ENCODE assay signal across 9 cellular contexts in the genomic region with DNA sequence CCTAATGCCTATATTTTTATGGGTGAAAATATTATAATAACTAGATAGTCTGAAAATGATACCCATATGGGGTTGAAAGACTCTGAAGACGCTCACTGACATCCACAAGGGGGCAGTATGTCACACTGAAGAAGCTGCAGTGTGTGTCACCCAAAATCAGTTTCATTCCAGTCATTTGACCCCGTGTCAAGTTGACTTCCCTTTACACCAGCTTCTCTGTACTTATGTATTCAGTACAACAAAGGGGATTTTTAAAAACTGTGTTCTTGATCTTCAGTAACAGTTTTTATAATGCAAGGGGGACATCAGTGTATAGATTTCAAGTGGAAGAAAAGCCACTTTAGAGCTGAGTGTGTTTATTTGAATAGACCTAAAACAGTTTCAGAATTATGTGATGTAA. TPM values are rescaled to one million over a fixed set of nuclear protein-coding genes. Genes with fewer than 3 reads are reported as not detected.
DNase-seq lines count a peak whose midpoint lies in the region; ATAC-seq and TF ChIP-seq lines count a peak whose summit lies in the region.
"Had no signal": no experiment of that assay in that cellular context is flagged by ENCODE, and none has a peak within 500 bp of the region (broad histone marks: within the 10 kb centered on the region; RNA-seq: fewer than 3 reads in every experiment).

No MANE protein-coding gene starts in this region.

- H3K9me3 Mint-ChIP-seq in stimulated activated effector memory CD8-positive, alpha-beta T cell treated with anti-CD3 and anti-CD28 coated beads, Interleukin-12 subunit alpha, Interleukin-12 subunit beta, amount 100 ng/mL, for 72 hours: no peaks in the 10 kb centered on the region
- H3K9me3 Mint-ChIP-seq: T-helper 1 cell treated with Interleukin-12 subunit alpha and Interleukin-12 subunit beta and Interleukin-4 antibody, amounts not matched to agents 30 μg/mL and 1 μg/mL, for 36 hours had no signal

- H3K27ac Mint-ChIP-seq in stimulated activated effector memory CD8-positive, alpha-beta T cell treated with anti-CD3 and anti-CD28 coated beads, Interleukin-12 subunit alpha, Interleukin-12 subunit beta, amount 100 ng/mL, for 72 hours: no peak overlapping the region
- H3K27ac Mint-ChIP-seq: T-helper 1 cell treated with Interleukin-12 subunit alpha and Interleukin-12 subunit beta and Interleukin-4 antibody, amounts not matched to agents 30 μg/mL and 1 μg/mL, for 36 hours had no signal

- no peak overlapping the region for H3K4me3 Mint-ChIP-seq in stimulated activated effector memory CD8-positive, alpha-beta T cell treated with anti-CD3 and anti-CD28 coated beads, Interleukin-12 subunit alpha, Interleukin-12 subunit beta, amount 100 ng/mL, for 72 hours
- H3K4me3 Mint-ChIP-seq: T-helper 1 cell treated with Interleukin-12 subunit alpha and Interleukin-12 subunit beta and Interleukin-4 antibody, amounts not matched to agents 30 μg/mL and 1 μg/mL, for 36 hours had no signal

- H3K4me1 Mint-ChIP-seq in stimulated activated effector memory CD8-positive, alpha-beta T cell treated with anti-CD3 and anti-CD28 coated beads, Interleukin-12 subunit alpha, Interleukin-12 subunit beta, amount 100 ng/mL, for 72 hours: no peaks in the 10 kb centered on the region

- peak; percentile 69 for ATAC-seq in GM18502 (IDR thresholded peaks at IDR 0.05; ENCODE audit: poor library complexity, unreplicated experiment)
- peak; percentile 67 for ATAC-seq in HG02852 (IDR thresholded peaks at IDR 0.05; ENCODE audit: unreplicated experiment)
- peak; percentile 87 to 89 for ATAC-seq in activated CD4-positive, CD25-positive, alpha-beta regulatory T cell treated with anti-CD3 and anti-CD28 coated beads, Interleukin-2, amount 50 U/mL, for 24 hours
- peak; percentile 91 for ATAC-seq in stimulated activated effector memory CD8-positive, alpha-beta T cell treated with anti-CD3 and anti-CD28 coated beads, Interleukin-12 subunit alpha, Interleukin-12 subunit beta, amount 100 ng/mL, for 72 hours

- no peaks in the 10 kb centered on the region for H3K36me3 Mint-ChIP-seq in stimulated activated effector memory CD8-positive, alpha-beta T cell treated with anti-CD3 and anti-CD28 coated beads, Interleukin-12 subunit alpha, Interleukin-12 subunit beta, amount 100 ng/mL, for 72 hours

- peak; percentile 86 for TF ChIP-seq CTCF in AG09309 (IDR thresholded peaks at IDR 0.05; ENCODE audit: control insufficient read depth, insufficient read depth, low read depth, low read length, missing control alignments)

- peak; percentile 38 for DNase-seq in AG09309 (ENCODE audit: low read depth)
- peak; percentile 32 for DNase-seq in NCI-H1105 treated with DMSO at 0.1 percent for 48 hours (lab: John Stamatoyannopoulos, UW)
- peak; percentile 86 for DNase-seq in dermis blood vessel endothelial cell
- peak; percentile 11 for DNase-seq in middle frontal gyrus (ENCODE audit: extremely low spot score, low spot score)
- peak; percentile 38 to 77 for DNase-seq in stimulated activated effector memory CD8-positive, alpha-beta T cell treated with anti-CD3 and anti-CD28 coated beads, Interleukin-12 subunit alpha, Interleukin-12 subunit beta, amount 100 ng/mL, for 72 hours (ENCODE audit: low spot score in 2 of 2)

- H3K4me3 ChIP-seq in AG09309 (ENCODE audit: control insufficient read depth, low read depth, low read length): no peak overlapping the region

RNA-seq across cellular contexts. Expression of a gene that starts 19.3 kb away (rescaled TPM):
- total RNA-seq in dermis blood vessel endothelial cell: 0.34 and 0.56 TPM in 2 replicates

Comparison
In these comparisons a context has a peak if more than half of its experiments do, and no peak if none do; other contexts are left out.
1. DNase-seq: peak in every context shown above with its lines; median percentile 86 in dermis blood vessel endothelial cell; 58 in stimulated activated effector memory CD8-positive, alpha-beta T cell treated with anti-CD3 and anti-CD28 coated beads, Interleukin-12 subunit alpha, Interleukin-12 subunit beta, amount 100 ng/mL, for 72 hours; 38 in AG09309; 32 in NCI-H1105 treated with DMSO at 0.1 percent for 48 hours; 11 in middle frontal gyrus.